17 cellular contexts compared by ENCODE assay signal in genomic region chr6:6690144-6690483, GRCh38.
DNase-seq lines count a peak whose midpoint lies in the region; ATAC-seq, FAIRE-seq and TF ChIP-seq lines count a peak whose summit lies in the region.
"Had no signal": no experiment of that assay in that cellular context is flagged by ENCODE, and none has a peak within 500 bp of the region (broad histone marks: within the 10 kb centered on the region; RNA-seq: fewer than 3 reads in every experiment).

No MANE protein-coding gene starts in this region.

- H3K27me3 ChIP-seq in right cardiac atrium (ENCODE audit: control insufficient read depth, insufficient read depth) (no peaks in the 10 kb centered on the region), esophagus muscularis mucosa (peaks cover 0 to 6% (median 0%) of the 10 kb centered on the region in 4 donors), psoas muscle (ENCODE audit: insufficient read depth in 3 of 3, low read length in 2 of 3) (peaks cover 0 to 1% (median 0%) of the 10 kb centered on the region in 3 donors), vagina (no peaks in the 10 kb centered on the region), pancreas (no peaks in the 10 kb centered on the region)

- H3K4me1 ChIP-seq in right cardiac atrium (ENCODE audit: control insufficient read depth, insufficient read depth, low read length) (peaks cover 11% of the 10 kb centered on the region), esophagus muscularis mucosa (peaks cover 35 to 57% (median 47%) of the 10 kb centered on the region in 4 donors), psoas muscle (peaks cover 22% of the 10 kb centered on the region), vagina (peaks cover 47% of the 10 kb centered on the region), pancreas (peaks cover 7 to 16% (median 12%) of the 10 kb centered on the region in 3 donors)

- ATAC-seq in right cardiac atrium (no peak), left ventricle myocardium superior (no peak), psoas muscle (no peak), pancreas (no peak)
- ATAC-seq: stimulated activated memory B cell treated with anti-CD40 and anti-IgM and Interleukin-4, amounts not matched to agents 10 μg/mL and 1 μg/mL and 100 μg/mL, for 72 hours had no signal

- TF ChIP-seq CTCF in esophagus muscularis mucosa (IDR thresholded peaks at IDR 0.05) = no peak
- TF ChIP-seq CTCF in psoas muscle (IDR thresholded peaks at IDR 0.05) = no peak
- no peak for TF ChIP-seq CTCF in vagina (IDR thresholded peaks at IDR 0.05)
- no peak for TF ChIP-seq CTCF in pancreas (IDR thresholded peaks at IDR 0.05)

- TF ChIP-seq EP300 in esophagus muscularis mucosa (IDR thresholded peaks at IDR 0.05) = no peak

- no peak for DNase-seq in right cardiac atrium
- DNase-seq in left ventricle myocardium superior = no peak
- no peak for DNase-seq in esophagus muscularis mucosa (ENCODE audit: extremely low spot score)
- no peak for DNase-seq in psoas muscle
- no peak for DNase-seq in vagina (ENCODE audit: extremely low spot score in 2 of 2)
- DNase-seq in pancreas = no peak
- DNase-seq in hippocampal formation (lab: John Stamatoyannopoulos, UW) = no peak
- DNase-seq in OCI-M1 (lab: John Stamatoyannopoulos, UW) = no peak
- DNase-seq: activated CD4-positive, alpha-beta T cell treated with anti-CD3 and anti-CD28 coated beads, Interleukin-2, amount 10 ng/mL, durations not matched to agents 7 days and 5 days; aorta; C1 segment of cervical spinal cord; mucosa of descending colon; NCI-H1092; NCI-H510A treated with DMSO at 0.1 percent for 48 hours; stimulated activated CD4-positive, alpha-beta T cell treated with anti-CD3 and anti-CD28 coated beads, Interleukin-12 subunit alpha, Interleukin-12 subunit beta, amount 100 ng/mL, for 4 hours had no signal

- intact Hi-C loops in right cardiac atrium (cut with DNase I) = no loop called here
- intact Hi-C loops in left ventricle myocardium superior (cut with micrococcal nuclease) = no loop called here
- intact Hi-C loops in esophagus muscularis mucosa (cut with DNase I) = no loop called here
- intact Hi-C loops in psoas muscle (cut with DNase I) = no loop called here
- intact Hi-C loops in vagina (cut with DNase I) = no loop called here
- intact Hi-C loops in pancreas (cut with DNase I) = no loop called here

- H3K4me3 ChIP-seq in right cardiac atrium (ENCODE audit: low read length) (no peak overlapping the region), esophagus muscularis mucosa (no peak overlapping the region), psoas muscle (no peak overlapping the region), vagina (no peak overlapping the region), pancreas (no peak overlapping the region)
- H3K4me3 ChIP-seq: mucosa of descending colon had no signal

- H3K36me3 ChIP-seq in esophagus muscularis mucosa (no peaks in the 10 kb centered on the region), psoas muscle (ENCODE audit: insufficient read depth in 1 of 2, low read depth in 1 of 2) (no peaks in the 10 kb centered on the region), vagina (no peaks in the 10 kb centered on the region), pancreas (no peaks in the 10 kb centered on the region)

- WGBS in right cardiac atrium = 93% methylated on average over 2 of the region's 2 CpGs
- WGBS in esophagus muscularis mucosa = 100% methylated on average over 1 of the region's 2 CpGs
- WGBS in psoas muscle, 3 donors = 88 to 92% (median 89%) methylated on average over 2 of the region's 2 CpGs
- WGBS in pancreas, 2 donors = 94 to 95% methylated on average over 2 of the region's 2 CpGs

- TF ChIP-seq POLR2A in esophagus muscularis mucosa (IDR thresholded peaks at IDR 0.05; ENCODE audit: low read depth) (no peak), vagina (IDR thresholded peaks at IDR 0.05) (no peak)

- peak overlapping the region; percentile 82 for H3K27ac ChIP-seq in right cardiac atrium (ENCODE audit: low read length)
- peak overlapping the region; percentile 33 to 73 (median 55) for H3K27ac ChIP-seq in esophagus muscularis mucosa (replicated peaks in 1 of 4)
- H3K27ac ChIP-seq in psoas muscle = peak overlapping the region; percentile 65
- H3K27ac ChIP-seq in vagina = peak overlapping the region; percentile 76
- H3K27ac ChIP-seq in pancreas = peak overlapping the region in 1 of 4 donors; percentile 43

- FAIRE-seq in pancreas (lab: Jason Lieb, UNC) = no peak
- FAIRE-seq: H1 had no signal

- H3K9me3 ChIP-seq in right cardiac atrium (ENCODE audit: control insufficient read depth, low read length) (no peaks in the 10 kb centered on the region), esophagus muscularis mucosa (no peaks in the 10 kb centered on the region), psoas muscle (no peaks in the 10 kb centered on the region), vagina (no peaks in the 10 kb centered on the region), pancreas (no peaks in the 10 kb centered on the region)
- H3K9me3 ChIP-seq: mucosa of descending colon had no signal
